In genomic region chr7:154927624-154928125, GRCh38 we compare ENCODE assay signal across 8 cellular contexts.
DNase-seq lines count a peak whose midpoint lies in the region; ATAC-seq, FAIRE-seq and TF ChIP-seq lines count a peak whose summit lies in the region.

No MANE protein-coding gene starts in this region.

- ATAC-seq in HG02938 (IDR thresholded peaks at IDR 0.05; ENCODE audit: unreplicated experiment) = peak; percentile 53

- DNase-seq in GM12891 (ENCODE audit: insufficient read length, low spot score) = no peak
- DNase-seq in NCI-H187 treated with DMSO at 0.1 percent for 48 hours (lab: John Stamatoyannopoulos, UW) = peak; percentile 66
- DNase-seq in T-helper 9 cell = peak; percentile 68
- DNase-seq in astrocyte of the hippocampus (ENCODE audit: low read depth, low spot score) = peak; percentile 88
- peak; percentile 73 to 87 for DNase-seq in hippocampal formation (lab: John Stamatoyannopoulos, UW)
- DNase-seq in HuH-7.5 (ENCODE audit: low spot score) = no peak

- H3K36me3 ChIP-seq in skeletal muscle satellite cell (ENCODE audit: insufficient read depth, low read length) = no peaks in the 10 kb centered on the region

- H3K4me2 ChIP-seq in skeletal muscle satellite cell (ENCODE audit: low read length) = peak overlapping the region; percentile 99

- peak; percentile 68 for FAIRE-seq in GM12891 (lab: Jason Lieb, UNC)

- H3K4me1 ChIP-seq in skeletal muscle satellite cell (ENCODE audit: control insufficient read depth, insufficient read depth, low read length) = peaks cover 9% of the 10 kb centered on the region

- H3K9me3 ChIP-seq in skeletal muscle satellite cell (replicated peaks; ENCODE audit: low read length) = no peaks in the 10 kb centered on the region

- H3K9ac ChIP-seq in skeletal muscle satellite cell (ENCODE audit: low read depth, low read length) = peak overlapping the region; percentile 82

- peak overlapping the region; percentile 75 for H3K4me3 ChIP-seq in skeletal muscle satellite cell (ENCODE audit: low read length)

- H3K27me3 ChIP-seq in skeletal muscle satellite cell (ENCODE audit: control insufficient read depth, insufficient read depth, low read length) = peaks cover 17% of the 10 kb centered on the region

- TF ChIP-seq POLR2A in GM12891 (IDR thresholded peaks at IDR 0.05; ENCODE audit: low read depth, low read length) = no peak

TF ChIP-seq in GM12891, 5 proteins besides CTCF, POLR2A, EP300 and RAD21:
- TF ChIP-seq POLR2AphosphoS5 (IDR thresholded peaks at IDR 0.05; ENCODE audit: low read depth, low read length) = no peak
- TF ChIP-seq PAX5 (IDR thresholded peaks at IDR 0.05; ENCODE audit: insufficient read depth, low read length, severe bottlenecking) = no peak
- no peak for TF ChIP-seq TAF1 (IDR thresholded peaks at IDR 0.05; ENCODE audit: low read depth, low read length)
- TF ChIP-seq SPI1 (IDR thresholded peaks at IDR 0.05; ENCODE audit: low read depth, low read length) = no peak
- TF ChIP-seq POU2F2 (IDR thresholded peaks at IDR 0.05; ENCODE audit: low read depth, low read length) = no peak
TF ChIP-seq in GM12891: peak in this region for 0.

Comparison
In these comparisons a context has a peak if more than half of its experiments do, and no peak if none do; other contexts are left out.
1. DNase-seq: peak in NCI-H187 treated with DMSO at 0.1 percent for 48 hours (single experiment), T-helper 9 cell (single experiment), astrocyte of the hippocampus (single experiment) and hippocampal formation (2 of 2); none in GM12891 (single experiment) and HuH-7.5 (single experiment).